In the genomic region with DNA sequence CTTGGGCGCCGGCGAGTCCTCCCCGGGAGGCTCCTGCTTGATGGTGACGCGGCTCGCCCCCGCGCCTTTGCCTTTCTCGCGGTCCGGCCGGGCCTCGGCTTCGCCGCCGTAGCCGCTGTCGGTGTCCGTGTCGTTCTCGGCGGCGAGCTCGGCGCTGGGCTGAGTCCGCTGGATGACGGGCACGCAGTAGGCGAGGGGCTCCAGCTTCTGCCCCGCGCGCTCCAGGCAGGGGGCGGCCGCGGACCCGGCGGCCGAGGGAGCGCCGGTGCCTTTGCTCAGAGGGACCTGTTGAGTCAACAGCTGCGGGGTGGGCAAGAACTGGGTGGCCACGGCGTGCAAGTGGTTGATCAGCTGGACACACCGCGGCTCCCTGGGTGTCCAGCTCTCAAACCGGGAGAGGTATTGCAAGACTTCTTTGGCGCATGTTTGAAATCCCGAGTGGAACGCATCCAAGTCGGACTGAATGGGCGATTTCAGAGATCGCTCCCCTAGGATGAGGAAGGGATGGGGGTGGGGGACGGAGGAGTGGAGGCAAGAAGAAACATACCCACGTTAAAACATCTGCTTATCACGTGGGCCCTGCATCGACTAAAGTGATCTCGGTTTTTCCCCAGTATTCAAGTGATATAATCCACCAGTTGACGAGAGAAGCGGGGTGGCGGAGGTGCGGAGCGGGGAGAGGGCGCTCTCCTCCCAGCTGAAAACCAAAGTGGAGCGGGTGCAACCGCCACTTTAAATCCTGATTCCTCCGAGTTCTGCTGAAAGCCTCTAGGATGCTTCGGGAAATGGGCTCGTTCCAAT, we compare ENCODE assay signal across 9 cellular contexts. TPM values are rescaled to one million over a fixed set of nuclear protein-coding genes. Genes with fewer than 3 reads are reported as not detected.
DNase-seq lines count a peak whose midpoint lies in the region; ATAC-seq, FAIRE-seq and TF ChIP-seq lines count a peak whose summit lies in the region.
"Had no signal": no experiment of that assay in that cellular context is flagged by ENCODE, and none has a peak within 500 bp of the region (broad histone marks: within the 10 kb centered on the region; RNA-seq: fewer than 3 reads in every experiment).

No MANE protein-coding gene starts in this region.

- peak; percentile 18 for TF ChIP-seq CTCF in D721Med (IDR thresholded peaks at IDR 0.05; ENCODE audit: insufficient read depth, missing control alignments)
- TF ChIP-seq CTCF in ovary (IDR thresholded peaks at IDR 0.05): peak in 1 of 3 donors; percentile 12

- H3K4me3 ChIP-seq in ovary: peak overlapping the region; percentile 59

- H3K27ac ChIP-seq in ovary: peak overlapping the region; percentile 86 to 94

- intact Hi-C loops in left cardiac atrium (cut with DNase I): loop anchor here in 1 of 2 donors (5.0 kb wide), 1 partner anchor 299 kb away; no protein-coding TSS in a partner anchor
- intact Hi-C loops in ovary (cut with DNase I): loop anchor here in 2 of 4 donors (10.0 kb wide), 3 partner anchors 72 to 892 kb away; a partner anchor contains a TSS

- no peak for TF ChIP-seq EP300 in ovary (IDR thresholded peaks at IDR 0.05)

- DNase-seq in D721Med (ENCODE audit: insufficient read length, low spot score): no peak
- peak; percentile 30 for DNase-seq in H4 (ENCODE audit: low spot score)
- DNase-seq in NCI-H774 (lab: John Stamatoyannopoulos, UW): peak; percentile 43
- DNase-seq in amniotic stem cell (lab: John Stamatoyannopoulos, UW): peak; percentile 55
- peak; percentile 69 for DNase-seq in left cardiac atrium
- DNase-seq in ovary: peak; percentile 74 to 83 (median 76)
- DNase-seq in COLO829 (ENCODE audit: low spot score): no peak
- DNase-seq in iPS-NIHi11 (ENCODE audit: low spot score): no peak

- H3K4me1 ChIP-seq in ovary (ENCODE audit: insufficient read depth): peaks cover 5% of the 10 kb centered on the region

- 0 to 1% (median 0%) methylated on average over 43 to 69 of the region's 69 CpGs for WGBS in ovary, 3 donors

- no peaks in the 10 kb centered on the region for H3K9me3 ChIP-seq in ovary

- peak; percentile 33 for TF ChIP-seq POLR2A in ovary (IDR thresholded peaks at IDR 0.05)

- FAIRE-seq in D721Med (lab: Jason Lieb, UNC): no peak
- FAIRE-seq: TTC549 had no signal

- H3K27me3 ChIP-seq in ovary: no peaks in the 10 kb centered on the region

- ATAC-seq in left cardiac atrium: peak; percentile 1 to 4

- no peaks in the 10 kb centered on the region for H3K36me3 ChIP-seq in ovary

RNA-seq across cellular contexts. Expression of a gene that starts 2.0 kb away (rescaled TPM):
- total RNA-seq in H4 (2014; rRNA removed; shearing (Covaris generic)): 8.1 and 9.6 TPM in 2 replicates
- total RNA-seq in left cardiac atrium (10 to 100 TPM; 18.6 to 35.8 TPM), ovary (10 to 100 TPM in 6 of 7 donors, 1 to 10 TPM in 1; 6.6 to 42.8 (median 31.8) TPM)
- polyA plus RNA-seq in ovary: 10 to 100 TPM in 1 of 2 donors, 1 to 10 TPM in 1; 4.2 to 25.9 TPM

Comparison
In these comparisons a context has a peak if more than half of its experiments do, and no peak if none do; other contexts are left out.
1. DNase-seq: peak in H4 (single experiment), NCI-H774 (single experiment), amniotic stem cell (single experiment), left cardiac atrium (single experiment) and ovary (5 of 5); none in D721Med (single experiment), COLO829 (single experiment) and iPS-NIHi11 (single experiment).